ENCODE assay signal across 27 cellular contexts in genomic region chr5:80031109-80031508, GRCh38.
"Had no signal": no experiment of that assay in that cellular context is flagged by ENCODE, and none has a peak within 500 bp of the region (broad histone marks: within the 10 kb centered on the region; RNA-seq: fewer than 3 reads in every experiment).

No MANE protein-coding gene starts in this region.

- ATAC-seq: activated CD4-positive, CD25-positive, alpha-beta regulatory T cell treated with anti-CD3 and anti-CD28 coated beads, Interleukin-2, amount 50 U/mL, for 24 hours; activated CD8-positive, alpha-beta T cell treated with anti-CD3 and anti-CD28 coated beads for 36 hours; activated T-cell treated with anti-CD3 and anti-CD28 coated beads, Interleukin-2, amount 50 U/mL, for 4 hours; activated T-helper 17 cell treated with anti-CD3 and anti-CD28 coated beads, Interleukin-2, amount 50 U/mL, for 72 hours; esophagus mucosa had no signal

- FAIRE-seq: astrocyte, frontal cortex had no signal

- DNase-seq: activated B cell treated with CpG ODN at 0.5 μM for 24 hours; activated CD4-positive, alpha-beta T cell treated with anti-CD3 and anti-CD28 coated beads for 48 hours; activated CD4-positive, alpha-beta T cell treated with anti-CD3 and anti-CD28 coated beads, Interleukin-2, amount 50 U/mL, for 1 hour; activated CD4-positive, alpha-beta T cell treated with anti-CD3 and anti-CD28 coated beads, Interleukin-2, amount 50 U/mL, for 48 hours; activated CD8-positive, alpha-beta memory T cell treated with anti-CD3 and anti-CD28 coated beads for 24 hours; activated CD8-positive, alpha-beta T cell treated with anti-CD3 and anti-CD28 coated beads for 36 hours; activated effector memory CD4-positive, alpha-beta T cell treated with Interleukin-2 at 50 U/mL for 16 hours; activated gamma-delta T cell treated with Interleukin-2 at 50 U/mL for 16 hours; activated naive CD4-positive, alpha-beta T cell treated with anti-CD3 and anti-CD28 coated beads, Interleukin-2, amount 50 U/mL, for 16 hours; activated naive CD4-positive, alpha-beta T cell treated with Interleukin-2 at 50 U/mL for 16 hours; activated T-cell treated with anti-CD3 and anti-CD28 coated beads, Interleukin-2, amount 50 U/mL, for 4 hours; amniotic stem cell; anterior cingulate cortex; brain microvascular endothelial cell; dorsolateral prefrontal cortex; effector memory CD4-positive, alpha-beta T cell; endodermal cell; foreskin fibroblast; head of caudate nucleus; hippocampal formation; T1000; WERI-Rb-1 had no signal
